Comparison of ENCODE assay signal across 21 cellular contexts in the genomic region with DNA sequence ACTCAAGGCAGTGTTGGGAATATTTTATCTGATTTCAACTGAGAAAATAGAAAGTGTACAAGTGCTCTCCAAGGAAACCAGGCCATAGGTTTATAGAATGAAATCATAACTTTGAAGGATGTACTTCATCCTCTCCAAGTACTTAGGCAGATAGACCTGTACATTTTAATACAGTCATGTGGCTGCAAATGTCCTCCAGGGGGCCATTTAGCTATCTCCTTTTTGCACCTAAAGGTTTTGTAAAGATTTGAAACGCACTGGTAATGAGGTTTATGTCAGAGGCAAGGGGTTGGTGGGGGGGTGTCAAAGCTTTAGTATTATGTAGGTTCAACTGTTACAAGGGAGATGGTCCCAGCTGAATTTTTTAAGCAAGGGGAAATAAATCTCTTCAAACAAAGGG.
DNase-seq lines count a peak whose midpoint lies in the region; ATAC-seq, FAIRE-seq and TF ChIP-seq lines count a peak whose summit lies in the region.
"Had no signal": no experiment of that assay in that cellular context is flagged by ENCODE, and none has a peak within 500 bp of the region (broad histone marks: within the 10 kb centered on the region; RNA-seq: fewer than 3 reads in every experiment).

No MANE protein-coding gene starts in this region.

- ATAC-seq in HepG2: no peak
- no peak for ATAC-seq in right lobe of liver
- ATAC-seq: activated CD8-positive, alpha-beta T cell treated with anti-CD3 and anti-CD28 coated beads for 36 hours; mucosa of descending colon; WTC11 had no signal

- peaks cover 18% of the 10 kb centered on the region for H3K4me1 Mint-ChIP-seq in type B pancreatic cell (ENCODE audit: unreplicated experiment)

- no peaks in the 10 kb centered on the region for H3K36me3 Mint-ChIP-seq in type B pancreatic cell
- H3K36me3 Mint-ChIP-seq: WTC11 had no signal

- no peak for DNase-seq in HepG2 (ENCODE audit: low spot score)
- DNase-seq in right lobe of liver: no peak
- peak; percentile 53 for DNase-seq in NAMALWA (ENCODE audit: low spot score)
- no peak for DNase-seq in epithelial cell of proximal tubule (ENCODE audit: low read depth)
- no peak for DNase-seq in type B pancreatic cell (ENCODE audit: extremely low spot score, unreplicated experiment)
- no peak for DNase-seq in NCI-H524 (lab: John Stamatoyannopoulos, UW)
- no peak for DNase-seq in foreskin melanocyte
- DNase-seq in activated CD4-positive, alpha-beta T cell treated with anti-CD3 and anti-CD28 coated beads, Interleukin-2, amount 50 U/mL, for 48 hours: no peak
- DNase-seq: activated CD8-positive, alpha-beta T cell treated with anti-CD3 and anti-CD28 coated beads for 36 hours; activated naive CD4-positive, alpha-beta T cell treated with Interleukin-2 at 50 U/mL for 16 hours; CD4-positive, alpha-beta T cell; central memory CD4-positive, alpha-beta T cell; DND-41; mucosa of descending colon; NCI-H1694 treated with DMSO at 0.1 percent for 48 hours; stimulated activated naive CD4-positive, alpha-beta T cell had no signal

- no peak overlapping the region for H3K27ac ChIP-seq in HepG2 (ENCODE audit: extremely low read length, insufficient read depth, low read length)
- no peak overlapping the region for H3K27ac ChIP-seq in right lobe of liver
- H3K27ac ChIP-seq: SK-N-MC, skin epidermis, thoracic aorta had no signal

- H3K4me2 ChIP-seq in HepG2 (ENCODE audit: low read depth, low read length): no peak overlapping the region

- H3K4me1 ChIP-seq in HepG2 (ENCODE audit: insufficient read depth, low read length) (peaks cover 23% of the 10 kb centered on the region), right lobe of liver (peaks cover 0 to 12% (median 0%) of the 10 kb centered on the region in 4 donors)

- H3K9me3 ChIP-seq in HepG2 (ENCODE audit: low read length) (no peaks in the 10 kb centered on the region), right lobe of liver (no peaks in the 10 kb centered on the region)
- H3K9me3 ChIP-seq: mucosa of descending colon, thoracic aorta had no signal

- no peak overlapping the region for H3K4me3 Mint-ChIP-seq in type B pancreatic cell
- H3K4me3 Mint-ChIP-seq: activated CD8-positive, alpha-beta T cell treated with anti-CD3 and anti-CD28 coated beads for 36 hours; CD4-positive, alpha-beta T cell; T-helper 2 cell treated with Interferon-gamma antibody and Interleukin-4, amounts not matched to agents 5 μg/mL and 100 μg/mL, for 36 hours; WTC11 had no signal

- H3K9me3 Mint-ChIP-seq in type B pancreatic cell: no peaks in the 10 kb centered on the region
- H3K9me3 Mint-ChIP-seq: activated CD8-positive, alpha-beta T cell treated with anti-CD3 and anti-CD28 coated beads for 36 hours; CD4-positive, alpha-beta T cell; T-helper 2 cell treated with Interferon-gamma antibody and Interleukin-4, amounts not matched to agents 5 μg/mL and 100 μg/mL, for 36 hours; WTC11 had no signal

- no peaks in the 10 kb centered on the region for H3K36me3 ChIP-seq in HepG2 (replicated peaks in 1 of 2; ENCODE audit: control insufficient read depth in 1 of 2, insufficient read depth in 2 of 2, low read length in 2 of 2)
- no peaks in the 10 kb centered on the region for H3K36me3 ChIP-seq in right lobe of liver
- H3K36me3 ChIP-seq: thoracic aorta had no signal

- H3K27me3 ChIP-seq in HepG2 (ENCODE audit: control insufficient read depth in 1 of 2, insufficient read depth in 2 of 2, low read length in 2 of 2) (no peaks in the 10 kb centered on the region), right lobe of liver (no peaks in the 10 kb centered on the region)

- H4K20me1 ChIP-seq in HepG2 (ENCODE audit: insufficient read depth, low read length): no peaks in the 10 kb centered on the region

- TF ChIP-seq POLR2A in HepG2 (IDR thresholded peaks at IDR 0.05; ENCODE audit: insufficient read depth in 1 of 2, low read depth in 2 of 2, low read length in 2 of 2) (no peak), right lobe of liver (IDR thresholded peaks at IDR 0.05) (no peak)

- CTCF ChIA-PET in HepG2 (lab: Yijun Ruan, JAX; ENCODE audit: low intra/inter-chr PET ratio, low total read pairs): interaction anchor here (1.2 kb wide), 1 partner anchor 247 kb away, joined by 4 read pairs; no protein-coding TSS in a partner anchor

- H2AFZ ChIP-seq in HepG2 (ENCODE audit: low read length): no peak overlapping the region

- H3K27ac Mint-ChIP-seq in type B pancreatic cell: no peak overlapping the region
- H3K27ac Mint-ChIP-seq: activated CD8-positive, alpha-beta T cell treated with anti-CD3 and anti-CD28 coated beads for 36 hours; CD4-positive, alpha-beta T cell; T-helper 2 cell treated with Interferon-gamma antibody and Interleukin-4, amounts not matched to agents 5 μg/mL and 100 μg/mL, for 36 hours; WTC11 had no signal

- POLR2A ChIA-PET in HepG2 (lab: Yijun Ruan, JAX): interaction anchor here (0.8 kb wide), 1 partner anchor 15 kb away, joined by 4 read pairs; no protein-coding TSS in a partner anchor

- no peak overlapping the region for H3K9ac ChIP-seq in HepG2 (ENCODE audit: insufficient read depth, low read depth, low read length)

- no peaks in the 10 kb centered on the region for H3K27me3 Mint-ChIP-seq in type B pancreatic cell
- H3K27me3 Mint-ChIP-seq: activated CD8-positive, alpha-beta T cell treated with anti-CD3 and anti-CD28 coated beads for 36 hours had no signal

- no peaks in the 10 kb centered on the region for H3K79me2 ChIP-seq in HepG2 (ENCODE audit: insufficient read depth, low read length)

- in situ Hi-C loops in HepG2 (cut with HindIII; ENCODE audit: extremely low pct_ligation_motif_present, low pct_unique_long_range_greater_than_20kb): no loop called here

- no peak for FAIRE-seq in HepG2 (lab: Jason Lieb, UNC)

- TF ChIP-seq CTCF in HepG2 (CRISPR knock-in tag; IDR thresholded peaks at IDR 0.05): no peak
- no peak for TF ChIP-seq CTCF in right lobe of liver (IDR thresholded peaks at IDR 0.05)
- TF ChIP-seq CTCF in epithelial cell of proximal tubule (conservative IDR thresholded peaks at IDR 0.05; ENCODE audit: low read depth, low read length): peak; percentile 26
- peak; percentile 43 for TF ChIP-seq CTCF in type B pancreatic cell (conservative IDR thresholded peaks at IDR 0.05)

- no peak for TF ChIP-seq RAD21 in HepG2 (CRISPR knock-in tag; IDR thresholded peaks at IDR 0.05)

- H3K4me3 ChIP-seq in HepG2 (replicated peaks in 1 of 3; ENCODE audit: insufficient read depth in 1 of 3, low read depth in 2 of 3, low read length in 3 of 3) (no peak overlapping the region), right lobe of liver (no peak overlapping the region), epithelial cell of proximal tubule (ENCODE audit: low read depth, low read length) (no peak overlapping the region)
- H3K4me3 ChIP-seq: mucosa of descending colon, SK-N-MC, skin epidermis, thoracic aorta had no signal

- WGBS in HepG2 (ENCODE audit: low lambda C conversion rate): 93% methylated on average over 1 of the region's 1 CpG
- 78% methylated on average over 1 of the region's 1 CpG for WGBS in right lobe of liver (ENCODE audit: insufficient coverage, low coverage, low lambda C conversion rate, missing lambda C conversion rate)

- intact Hi-C loops in HepG2 (cut with micrococcal nuclease; ENCODE audit: unreplicated experiment) (loop anchor here (10.0 kb wide), 2 partner anchors 180 to 890 kb away; a partner anchor contains a TSS), right lobe of liver (cut with DNase I) (no loop called here)

- no TSS peak for BruUV-seq in HepG2 (replicated peaks; lab: Mats Ljungman, UMichigan)

- TF ChIP-seq EP300 in HepG2 (IDR thresholded peaks at IDR 0.05; ENCODE audit: low read depth in 2 of 2, low read length in 2 of 2) (no peak), HepG2 (CRISPR knock-in tag; IDR thresholded peaks at IDR 0.05; ENCODE audit: borderline replicate concordance) (no peak)

TF ChIP-seq in HepG2, 621 proteins besides CTCF, POLR2A, EP300 and RAD21:
- TF ChIP-seq STAG1 (CRISPR knock-in tag; IDR thresholded peaks at IDR 0.05): 0 out of 2 replicates have a peak, but pooled peaks have one; percentile 13
- TF ChIP-seq, protein P1, sequence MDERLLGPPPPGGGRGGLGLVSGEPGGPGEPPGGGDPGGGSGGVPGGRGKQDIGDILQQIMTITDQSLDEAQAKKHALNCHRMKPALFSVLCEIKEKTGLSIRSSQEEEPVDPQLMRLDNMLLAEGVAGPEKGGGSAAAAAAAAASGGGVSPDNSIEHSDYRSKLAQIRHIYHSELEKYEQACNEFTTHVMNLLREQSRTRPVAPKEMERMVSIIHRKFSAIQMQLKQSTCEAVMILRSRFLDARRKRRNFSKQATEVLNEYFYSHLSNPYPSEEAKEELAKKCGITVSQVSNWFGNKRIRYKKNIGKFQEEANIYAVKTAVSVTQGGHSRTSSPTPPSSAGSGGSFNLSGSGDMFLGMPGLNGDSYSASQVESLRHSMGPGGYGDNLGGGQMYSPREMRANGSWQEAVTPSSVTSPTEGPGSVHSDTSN (CRISPR knock-in tag; IDR thresholded peaks at IDR 0.05): no peak
TF ChIP-seq in HepG2: peak in this region for 1.

Comparison
In these comparisons a context has a peak if more than half of its experiments do, and no peak if none do; other contexts are left out.
1. CTCF ChIP-seq: peak in epithelial cell of proximal tubule (single experiment) and type B pancreatic cell (single experiment); none in HepG2 (single experiment) and right lobe of liver (0 of 4).